ENCODE assay signal across 21 cellular contexts in genomic region chr2:98216611-98217010, GRCh38.
DNase-seq lines count a peak whose midpoint lies in the region; ATAC-seq and TF ChIP-seq lines count a peak whose summit lies in the region.
"Had no signal": no experiment of that assay in that cellular context is flagged by ENCODE, and none has a peak within 500 bp of the region (broad histone marks: within the 10 kb centered on the region; RNA-seq: fewer than 3 reads in every experiment).

No MANE protein-coding gene starts in this region.

- H3K27me3 Mint-ChIP-seq in MCF 10A (ENCODE audit: insufficient read depth, unreplicated experiment) (peaks cover 23% of the 10 kb centered on the region), GM23338 (ENCODE audit: insufficient read depth, low read depth, poor library complexity) (peaks cover 4% of the 10 kb centered on the region)

- CTCF ChIA-PET in MCF 10A (lab: Yijun Ruan, JAX): interaction anchor here (0.6 to 1.5 kb wide), 4 partner anchors 28 to 1358 kb away, joined by 3 to 5 read pairs (median 3); no protein-coding TSS in a partner anchor

- no peaks in the 10 kb centered on the region for H4K20me1 ChIP-seq in GM23338 (replicated peaks; ENCODE audit: insufficient read depth)

- H3K4me1 ChIP-seq in breast epithelium (no peaks in the 10 kb centered on the region), foreskin keratinocyte (no peaks in the 10 kb centered on the region), GM23338 (ENCODE audit: insufficient read depth) (peaks cover 4% of the 10 kb centered on the region; the same call in 1 of the 2 replicates), spleen (no peaks in the 10 kb centered on the region)
- H3K4me1 ChIP-seq: BE2C, Peyer's patch had no signal

- ATAC-seq in foreskin keratinocyte: peak; percentile 12
- ATAC-seq in GM23338: no peak
- ATAC-seq in GM18517 (IDR thresholded peaks at IDR 0.05; ENCODE audit: unreplicated experiment): no peak
- ATAC-seq: K562 had no signal

- no peaks in the 10 kb centered on the region for H3F3A ChIP-seq in GM23338 (replicated peaks; ENCODE audit: low read depth)

- BruUV-seq in MCF 10A (replicated peaks; lab: Mats Ljungman, UMichigan): no TSS peak

- H3K4me2 ChIP-seq in GM23338: no peak overlapping the region
- H3K4me2 ChIP-seq: SK-N-SH had no signal

- H2AFZ ChIP-seq in GM23338: no peak overlapping the region

- intact Hi-C loops in MCF 10A (cut with micrococcal nuclease): no loop called here
- intact Hi-C loops in breast epithelium (cut with DNase I; ENCODE audit: low total_unique reads): no loop called here
- intact Hi-C loops in spleen (cut with DNase I; ENCODE audit: low total_unique reads): no loop called here

- POLR2A ChIA-PET in MCF 10A (lab: Yijun Ruan, JAX): interaction anchor here (0.6 to 0.8 kb wide), 3 partner anchors 28 to 438 kb away, joined by 3 to 4 read pairs (median 3); no protein-coding TSS in a partner anchor

- in situ Hi-C loops in T47D (cut with HindIII; ENCODE audit: low pct_unique_long_range_greater_than_20kb, low sequenced_read_pairs): no loop called here

- H3K4me1 Mint-ChIP-seq in MCF 10A (ENCODE audit: insufficient read depth, unreplicated experiment): peaks cover 11% of the 10 kb centered on the region
- H3K4me1 Mint-ChIP-seq in GM23338: peaks cover 10% of the 10 kb centered on the region

- H3K9me3 ChIP-seq in breast epithelium (peaks cover 8 to 9% of the 10 kb centered on the region in 2 donors), spleen (peaks cover 0 to 21% (median 15%) of the 10 kb centered on the region in 8 donors)
- H3K9me3 ChIP-seq: BE2C, SK-N-SH had no signal

- H3K4me3 Mint-ChIP-seq in MCF 10A (ENCODE audit: unreplicated experiment): no peak overlapping the region
- no peak overlapping the region for H3K4me3 Mint-ChIP-seq in GM23338
- H3K4me3 Mint-ChIP-seq: HFFc6 had no signal

- H3K9me3 Mint-ChIP-seq in MCF 10A (ENCODE audit: unreplicated experiment) (peaks cover 10% of the 10 kb centered on the region), GM23338 (peaks cover 23% of the 10 kb centered on the region)

- H3K79me2 ChIP-seq in GM23338 (replicated peaks; ENCODE audit: insufficient read depth): no peaks in the 10 kb centered on the region

- H3K4me3 ChIP-seq in breast epithelium (no peak overlapping the region), GM23338 (no peak overlapping the region), spleen (no peak overlapping the region)
- H3K4me3 ChIP-seq: HAP-1, K562, Peyer's patch had no signal

- TF ChIP-seq POLR2A in breast epithelium (IDR thresholded peaks at IDR 0.05) (no peak), spleen (IDR thresholded peaks at IDR 0.05) (no peak)

- H3K27ac Mint-ChIP-seq in MCF 10A (ENCODE audit: low read depth, unreplicated experiment) (no peak overlapping the region), GM23338 (no peak overlapping the region)
- H3K27ac Mint-ChIP-seq: HFFc6 had no signal

- no peaks in the 10 kb centered on the region; the same call in 1 of the 2 replicates for H3K9me2 ChIP-seq in GM23338 (ENCODE audit: insufficient read depth)
- H3K9me2 ChIP-seq: SK-N-SH had no signal

- no peaks in the 10 kb centered on the region for H3K36me3 Mint-ChIP-seq in MCF 10A (ENCODE audit: insufficient read depth, unreplicated experiment)
- H3K36me3 Mint-ChIP-seq in GM23338 (ENCODE audit: low read depth): peaks cover 7% of the 10 kb centered on the region; the same call in 2 of the 3 replicates

- peak; percentile 2 for DNase-seq in MCF 10A (ENCODE audit: unreplicated experiment)
- DNase-seq in breast epithelium (ENCODE audit: low spot score in 2 of 2): no peak
- peak; percentile 6 to 62 for DNase-seq in T47D (ENCODE audit: low read depth in 1 of 2, low spot score in 1 of 2)
- DNase-seq in foreskin keratinocyte: peak; percentile 73 to 90
- no peak for DNase-seq in NCI-H345 treated with DMSO at 0.1 percent for 48 hours (lab: John Stamatoyannopoulos, UW; ENCODE audit: unreplicated experiment)
- no peak for DNase-seq in GM23338 (ENCODE audit: low spot score)
- no peak for DNase-seq in spleen
- DNase-seq: 8988T, ACHN, BE2C, DMS153, GOT3, HFFc6, MM.1S, NCI-H2029, NCI-H526 treated with DMSO at 0.1 percent for 48 hours, Peyer's patch, SK-N-SH had no signal

- H3K27ac ChIP-seq in breast epithelium (no peak overlapping the region), foreskin keratinocyte (no peak overlapping the region), GM23338 (ENCODE audit: low read depth) (no peak overlapping the region), spleen (no peak overlapping the region)
- H3K27ac ChIP-seq: Peyer's patch had no signal

- WGBS in spleen, 5 donors: 55 to 81% (median 70%) methylated on average over 2 to 4 of the region's 4 CpGs

- H3K27me3 ChIP-seq in breast epithelium (peaks cover 0 to 3% of the 10 kb centered on the region in 2 donors), foreskin keratinocyte (peaks cover 17% of the 10 kb centered on the region), GM23338 (ENCODE audit: insufficient read depth) (no peaks in the 10 kb centered on the region), spleen (replicated peaks in 1 of 7) (peaks cover 0 to 27% (median 0%) of the 10 kb centered on the region in 7 donors)
- H3K27me3 ChIP-seq: Peyer's patch had no signal

- TF ChIP-seq CTCF in MCF 10A (IDR thresholded peaks at IDR 0.05; ENCODE audit: unreplicated experiment) (no peak), breast epithelium (IDR thresholded peaks at IDR 0.05) (no peak), foreskin keratinocyte (conservative IDR thresholded peaks at IDR 0.05) (no peak), GM23338 (conservative IDR thresholded peaks at IDR 0.05; ENCODE audit: low read depth in 2 of 2) (no peak), spleen (IDR thresholded peaks at IDR 0.05 in 8 of 11, conservative IDR thresholded peaks at IDR 0.05 in 3 of 11) (no peak)

- H3K36me3 ChIP-seq in breast epithelium (no peaks in the 10 kb centered on the region), GM23338 (ENCODE audit: insufficient read depth) (no peaks in the 10 kb centered on the region), spleen (no peaks in the 10 kb centered on the region)
- H3K36me3 ChIP-seq: BE2C, HAP-1, Peyer's patch had no signal

TF ChIP-seq in GM23338, 12 proteins besides CTCF, POLR2A, EP300 and RAD21 (continues in another document):
- TF ChIP-seq ZNF331 (CRISPR knock-in tag; IDR thresholded peaks at IDR 0.05; ENCODE audit: low read depth): no peak
- TF ChIP-seq POLR2AphosphoS5 (IDR thresholded peaks at IDR 0.05; ENCODE audit: low read depth): no peak
- TF ChIP-seq NANOG (IDR thresholded peaks at IDR 0.05; ENCODE audit: borderline replicate concordance): no peak
- TF ChIP-seq JUNB (IDR thresholded peaks at IDR 0.05; ENCODE audit: unreplicated experiment): no peak
- no peak for TF ChIP-seq CREB1 (CRISPR knock-in tag; IDR thresholded peaks at IDR 0.05; ENCODE audit: low read depth)
- no peak for TF ChIP-seq STAT1 (IDR thresholded peaks at IDR 0.05; ENCODE audit: unreplicated experiment)
- no peak for TF ChIP-seq REST (IDR thresholded peaks at IDR 0.05; ENCODE audit: unreplicated experiment)
- no peak for TF ChIP-seq EZH2 (IDR thresholded peaks at IDR 0.05; ENCODE audit: low read depth, unreplicated experiment)
- TF ChIP-seq ZNF114 (CRISPR knock-in tag; IDR thresholded peaks at IDR 0.05): no peak
- no peak for TF ChIP-seq ETS1 (IDR thresholded peaks at IDR 0.05)

Comparison
In these comparisons a context has a peak if more than half of its experiments do, and no peak if none do; other contexts are left out.
1. DNase-seq: peak in MCF 10A (single experiment), T47D (2 of 2) and foreskin keratinocyte (2 of 2); none in breast epithelium (0 of 2), NCI-H345 treated with DMSO at 0.1 percent for 48 hours (single experiment), GM23338 (single experiment) and spleen (single experiment).